In genomic region chr5:154937186-154937717, GRCh38 we compare ENCODE assay signal across 7 cellular contexts. TPM values are rescaled to one million over a fixed set of nuclear protein-coding genes. Genes with fewer than 3 reads are reported as not detected.
A peak's percentile ranks its signal among the peaks of the same experiment; 100 is the strongest.
DNase-seq lines count a peak whose midpoint lies in the region; ATAC-seq and TF ChIP-seq lines count a peak whose summit lies in the region.

No MANE protein-coding gene starts in this region.

- H3K9me2 ChIP-seq in HCT116 (ENCODE audit: insufficient read depth), result no peaks in the 10 kb centered on the region

- H3K4me3 ChIP-seq in HCT116 (replicated peaks in 1 of 2; ENCODE audit: low read depth in 1 of 2, low read length in 2 of 2) (peak overlapping the region; percentile 92 to 98), gastroesophageal sphincter (peak overlapping the region; percentile 69 to 80), skin epidermis (peak overlapping the region; percentile 71 to 96 (median 84))

- RAD21 ChIA-PET in HCT116 (lab: Charles Lee; ENCODE audit: low non-redundant PET in 1 of 2, low total read pairs in 2 of 2, uncharacterized antibody in 2 of 2, unreplicated experiment in 2 of 2), result no interaction called here

- TF ChIP-seq EP300 in gastroesophageal sphincter (IDR thresholded peaks at IDR 0.05), result no peak

- H3K27me3 ChIP-seq in HCT116 (ENCODE audit: insufficient read depth, low read length) (no peaks in the 10 kb centered on the region), gastroesophageal sphincter (no peaks in the 10 kb centered on the region)

- TF ChIP-seq RAD21 in HCT116 (IDR thresholded peaks at IDR 0.05; ENCODE audit: low read depth), result no peak

- peak overlapping the region; percentile 93 for H3K4me2 ChIP-seq in HCT116 (ENCODE audit: low read length)

- peaks cover 8 to 21% of the 10 kb centered on the region in 2 experiments for H3K4me1 ChIP-seq in HCT116 (ENCODE audit: control insufficient read depth in 1 of 2, insufficient read depth in 2 of 2, low read length in 2 of 2)
- peaks cover 0 to 40% (median 13%) of the 10 kb centered on the region in 3 donors for H3K4me1 ChIP-seq in gastroesophageal sphincter

- no peak for ATAC-seq in HCT116
- ATAC-seq in gastroesophageal sphincter, result no peak

- H2AFZ ChIP-seq in HCT116 (ENCODE audit: low read depth, low read length, poor library complexity, severe bottlenecking), result no peak overlapping the region

- peaks cover 66% of the 10 kb centered on the region for H3K79me2 ChIP-seq in HCT116 (ENCODE audit: insufficient read depth, low read length)

- CTCF ChIA-PET in HCT116 (lab: Charles Lee), result no interaction called here

- 15 to 30% methylated on average over 5 to 7 of the region's 11 CpGs for WGBS in gastroesophageal sphincter (ENCODE audit: low coverage in 1 of 2), 2 donors

- TF ChIP-seq CTCF in HCT116 (IDR thresholded peaks at IDR 0.05 in 2 of 3, conservative IDR thresholded peaks at IDR 0.05 in 1 of 3; ENCODE audit: borderline replicate concordance in 1 of 3, insufficient read depth in 1 of 3, low read depth in 2 of 3, low read length in 2 of 3) (no peak), gastroesophageal sphincter (IDR thresholded peaks at IDR 0.05) (no peak)

- DNase-seq in HCT116 (ENCODE audit: low read depth, low spot score) (no peak), SW480 (ENCODE audit: low spot score) (peak; percentile 32), mesenteric fat pad (ENCODE audit: low spot score) (no peak)
- no peak for DNase-seq in activated CD8-positive, alpha-beta memory T cell treated with anti-CD3 and anti-CD28 coated beads for 24 hours
- no peak for DNase-seq in activated CD4-positive, alpha-beta T cell treated with anti-CD3 and anti-CD28 coated beads for 4 hours

- H3K36me3 ChIP-seq in HCT116 (ENCODE audit: control insufficient read depth in 1 of 2, insufficient read depth in 2 of 2, low read length in 2 of 2) (peaks cover 6 to 18% of the 10 kb centered on the region in 2 experiments; a peak in 3 of 4 replicates), gastroesophageal sphincter (peaks cover 0 to 31% of the 10 kb centered on the region in 2 donors)

- no TSS peak for BruUV-seq in HCT116 (replicated peaks; lab: Mats Ljungman, UMichigan)

- TF ChIP-seq POLR2A in HCT116 (IDR thresholded peaks at IDR 0.05; ENCODE audit: borderline replicate concordance, extremely low read depth, insufficient read depth, insufficient read length) (no peak), gastroesophageal sphincter (IDR thresholded peaks at IDR 0.05) (no peak)

- intact Hi-C loops in HCT116 (cut with micrococcal nuclease), result loop anchor here (5.0 to 10.0 kb wide), 2 partner anchors 80 to 282 kb away; partner anchors contain the start of gene CNOT8

- H3K9ac ChIP-seq in HCT116 (ENCODE audit: low read length), result peak overlapping the region; percentile 86

- H3K27ac ChIP-seq in HCT116 (ENCODE audit: low read depth, low read length) (peak overlapping the region; percentile 46), gastroesophageal sphincter (peak overlapping the region; percentile 16 to 82 (median 78)), skin epidermis (peak overlapping the region in 20 of 21 experiments; percentile 10 to 86 (median 74))

- H3K9me3 ChIP-seq in HCT116 (ENCODE audit: control insufficient read depth in 1 of 2, insufficient read depth in 1 of 2, low read depth in 1 of 2, low read length in 2 of 2) (no peaks in the 10 kb centered on the region), gastroesophageal sphincter (no peaks in the 10 kb centered on the region)

- POLR2A ChIA-PET in HCT116 (lab: Charles Lee), result interaction anchor here (1.0 to 1.3 kb wide), 2 partner anchors 24 to 80 kb away, joined by 3 read pairs; no protein-coding TSS in a partner anchor

- peaks cover 5% of the 10 kb centered on the region; the same call in 1 of the 2 replicates for H4K20me1 ChIP-seq in HCT116 (ENCODE audit: insufficient read depth)

TF ChIP-seq in HCT116, 20 proteins besides CTCF, POLR2A, EP300 and RAD21:
- TF ChIP-seq EZH2phosphoT487 (IDR thresholded peaks at IDR 0.05; ENCODE audit: borderline replicate concordance) (no peak), ATF3 (IDR thresholded peaks at IDR 0.05) (no peak), YY1 (IDR thresholded peaks at IDR 0.05; ENCODE audit: extremely low read depth, insufficient replicate concordance, low read depth, low read length) (no peak), SIN3A (IDR thresholded peaks at IDR 0.05; ENCODE audit: low read depth) (no peak), ELF1 (IDR thresholded peaks at IDR 0.05; ENCODE audit: borderline replicate concordance, low read depth) (no peak), POLR2AphosphoS5 (IDR thresholded peaks at IDR 0.05; ENCODE audit: low read depth, low read length) (no peak), ZFX (IDR thresholded peaks at IDR 0.05) (no peak), MAX (IDR thresholded peaks at IDR 0.05) (no peak), ZNF274 (IDR thresholded peaks at IDR 0.05; ENCODE audit: low read depth, low read length) (no peak), REST (IDR thresholded peaks at IDR 0.05; ENCODE audit: low read depth) (no peak)

RNA-seq across cellular contexts. Expression of gene GEMIN5, which starts 0.8 kb away (rescaled TPM):
- total RNA-seq in HCT116 (2021; ENCODE audit: unreplicated experiment), result 35.9 TPM
- polyA plus RNA-seq in HCT116 (2012), result 8.8 and 11.1 TPM in 2 replicates
- 10 to 100 TPM; 15.8 to 30.0 (median 19.4) TPM for total RNA-seq in gastroesophageal sphincter
- total RNA-seq in mesenteric fat pad, result 20.1 TPM

RNA-seq across cellular contexts. Expression of gene MRPL22, which starts 3.6 kb away (rescaled TPM):
- total RNA-seq in HCT116 (2021; ENCODE audit: unreplicated experiment), result 68.3 TPM
- polyA plus RNA-seq in HCT116 (2012), result 74.6 and 96.9 TPM in 2 replicates
- 10 to 100 TPM; 14.8 to 23.5 (median 20.5) TPM for total RNA-seq in gastroesophageal sphincter
- total RNA-seq in mesenteric fat pad, result 38.8 TPM
